Comparison of ENCODE assay signal across 1 cellular context in the genomic region with DNA sequence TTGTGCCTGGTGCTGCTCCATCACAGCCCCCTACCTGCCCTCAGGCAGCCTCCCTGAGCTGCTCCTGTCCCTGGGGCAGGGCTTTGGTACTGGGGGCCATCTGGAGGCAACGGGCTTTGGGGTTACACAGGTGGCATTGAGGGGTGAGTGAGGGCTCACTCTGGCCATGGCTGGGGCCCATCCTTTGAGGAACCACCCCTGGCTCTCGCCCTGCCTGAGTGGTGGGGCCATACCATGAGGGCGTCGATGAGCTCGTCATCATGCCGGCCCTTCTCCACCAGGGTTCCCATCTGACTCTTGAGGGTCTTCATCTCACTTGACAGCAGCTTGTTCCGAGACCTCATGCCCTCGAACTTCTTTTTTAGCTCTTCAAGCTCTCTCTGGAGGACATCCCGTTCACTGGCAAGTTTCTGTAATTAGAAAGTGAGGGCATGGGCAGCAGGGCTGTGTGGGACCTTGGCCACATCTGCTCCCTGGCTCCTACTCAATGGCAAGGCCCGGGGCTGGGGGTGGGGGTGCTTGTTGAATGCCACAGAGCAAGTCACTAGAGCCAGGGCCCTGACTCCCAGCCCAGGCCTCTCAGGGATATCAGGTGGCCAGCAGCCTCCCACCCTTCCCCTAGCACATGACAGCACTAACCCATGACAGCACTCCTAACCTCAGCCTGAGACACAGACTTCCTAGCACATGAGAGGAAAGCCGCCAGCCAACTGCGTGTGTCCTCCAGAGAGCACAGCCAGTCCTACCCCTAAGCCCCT.
TF ChIP-seq lines count a peak whose summit lies in the region.

No MANE protein-coding gene starts in this region.

TF ChIP-seq in WTC11, 78 proteins besides CTCF, POLR2A, EP300 and RAD21 (continued from another document):
- TF ChIP-seq, protein P1, sequence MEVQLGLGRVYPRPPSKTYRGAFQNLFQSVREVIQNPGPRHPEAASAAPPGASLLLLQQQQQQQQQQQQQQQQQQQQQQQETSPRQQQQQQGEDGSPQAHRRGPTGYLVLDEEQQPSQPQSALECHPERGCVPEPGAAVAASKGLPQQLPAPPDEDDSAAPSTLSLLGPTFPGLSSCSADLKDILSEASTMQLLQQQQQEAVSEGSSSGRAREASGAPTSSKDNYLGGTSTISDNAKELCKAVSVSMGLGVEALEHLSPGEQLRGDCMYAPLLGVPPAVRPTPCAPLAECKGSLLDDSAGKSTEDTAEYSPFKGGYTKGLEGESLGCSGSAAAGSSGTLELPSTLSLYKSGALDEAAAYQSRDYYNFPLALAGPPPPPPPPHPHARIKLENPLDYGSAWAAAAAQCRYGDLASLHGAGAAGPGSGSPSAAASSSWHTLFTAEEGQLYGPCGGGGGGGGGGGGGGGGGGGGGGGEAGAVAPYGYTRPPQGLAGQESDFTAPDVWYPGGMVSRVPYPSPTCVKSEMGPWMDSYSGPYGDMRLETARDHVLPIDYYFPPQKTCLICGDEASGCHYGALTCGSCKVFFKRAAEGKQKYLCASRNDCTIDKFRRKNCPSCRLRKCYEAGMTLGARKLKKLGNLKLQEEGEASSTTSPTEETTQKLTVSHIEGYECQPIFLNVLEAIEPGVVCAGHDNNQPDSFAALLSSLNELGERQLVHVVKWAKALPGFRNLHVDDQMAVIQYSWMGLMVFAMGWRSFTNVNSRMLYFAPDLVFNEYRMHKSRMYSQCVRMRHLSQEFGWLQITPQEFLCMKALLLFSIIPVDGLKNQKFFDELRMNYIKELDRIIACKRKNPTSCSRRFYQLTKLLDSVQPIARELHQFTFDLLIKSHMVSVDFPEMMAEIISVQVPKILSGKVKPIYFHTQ (CRISPR knock-in tag; IDR thresholded peaks at IDR 0.05), result no peak
- TF ChIP-seq, protein P2, sequence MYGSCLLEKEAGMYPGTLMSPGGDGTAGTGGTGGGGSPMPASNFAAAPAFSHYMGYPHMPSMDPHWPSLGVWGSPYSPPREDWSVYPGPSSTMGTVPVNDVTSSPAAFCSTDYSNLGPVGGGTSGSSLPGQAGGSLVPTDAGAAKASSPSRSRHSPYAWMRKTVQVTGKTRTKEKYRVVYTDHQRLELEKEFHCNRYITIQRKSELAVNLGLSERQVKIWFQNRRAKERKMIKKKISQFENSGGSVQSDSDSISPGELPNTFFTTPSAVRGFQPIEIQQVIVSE (CRISPR knock-in tag; IDR thresholded peaks at IDR 0.05; ENCODE audit: borderline replicate concordance), result no peak
- TF ChIP-seq, protein P3, sequence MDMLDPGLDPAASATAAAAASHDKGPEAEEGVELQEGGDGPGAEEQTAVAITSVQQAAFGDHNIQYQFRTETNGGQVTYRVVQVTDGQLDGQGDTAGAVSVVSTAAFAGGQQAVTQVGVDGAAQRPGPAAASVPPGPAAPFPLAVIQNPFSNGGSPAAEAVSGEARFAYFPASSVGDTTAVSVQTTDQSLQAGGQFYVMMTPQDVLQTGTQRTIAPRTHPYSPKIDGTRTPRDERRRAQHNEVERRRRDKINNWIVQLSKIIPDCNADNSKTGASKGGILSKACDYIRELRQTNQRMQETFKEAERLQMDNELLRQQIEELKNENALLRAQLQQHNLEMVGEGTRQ (CRISPR knock-in tag; IDR thresholded peaks at IDR 0.05), result no peak
